Comparison of ENCODE assay signal across 8 cellular contexts in genomic region chr18:74652392-74652988, GRCh38. TPM values are rescaled to one million over a fixed set of nuclear protein-coding genes. Genes with fewer than 3 reads are reported as not detected.
DNase-seq lines count a peak whose midpoint lies in the region; ATAC-seq and TF ChIP-seq lines count a peak whose summit lies in the region.

No MANE protein-coding gene starts in this region.

- H3K27ac ChIP-seq in KMS-11, result no peak overlapping the region
- H3K27ac ChIP-seq in Peyer's patch, result no peak overlapping the region
- no peak overlapping the region for H3K27ac ChIP-seq in esophagus squamous epithelium
- H3K27ac ChIP-seq in prostate gland, result no peak overlapping the region

- H3K36me3 ChIP-seq in KMS-11 (ENCODE audit: insufficient read depth) (no peaks in the 10 kb centered on the region), Peyer's patch (no peaks in the 10 kb centered on the region), esophagus squamous epithelium (peaks cover 0 to 9% (median 0%) of the 10 kb centered on the region in 3 donors), prostate gland (no peaks in the 10 kb centered on the region)

- H3K27me3 ChIP-seq in KMS-11 (ENCODE audit: insufficient read depth, low read depth) (no peaks in the 10 kb centered on the region), Peyer's patch (no peaks in the 10 kb centered on the region), esophagus squamous epithelium (no peaks in the 10 kb centered on the region), prostate gland (replicated peaks; ENCODE audit: insufficient read depth) (no peaks in the 10 kb centered on the region)

- H3K9me3 ChIP-seq in Peyer's patch, result no peaks in the 10 kb centered on the region
- H3K9me3 ChIP-seq in esophagus squamous epithelium, result no peaks in the 10 kb centered on the region
- no peaks in the 10 kb centered on the region for H3K9me3 ChIP-seq in prostate gland

- H4K20me1 ChIP-seq in KMS-11 (ENCODE audit: insufficient read depth), result no peaks in the 10 kb centered on the region

- in situ Hi-C loops in ACHN (cut with HindIII; ENCODE audit: low pct_ligation_motif_present, low pct_unique_long_range_greater_than_20kb, low sequenced_read_pairs), result no loop called here

- H3K79me2 ChIP-seq in KMS-11 (ENCODE audit: insufficient read depth, low read depth), result no peaks in the 10 kb centered on the region

- intact Hi-C loops in esophagus squamous epithelium (cut with DNase I) (no loop called here), prostate gland (cut with DNase I) (loop anchor here (5.0 to 10.0 kb wide), 4 partner anchors 825 to 1702 kb away; no protein-coding TSS in a partner anchor)

- H2AFZ ChIP-seq in KMS-11 (ENCODE audit: low read depth), result no peak overlapping the region

- WGBS in esophagus squamous epithelium, 2 donors, result 39 to 40% methylated on average over 4 of the region's 4 CpGs
- 44% methylated on average over 4 of the region's 4 CpGs for WGBS in prostate gland

- H3K4me2 ChIP-seq in KMS-11, result no peak overlapping the region

- H3K4me3 ChIP-seq in GM12875 (ENCODE audit: low read depth, low read length), result no peak overlapping the region
- no peak overlapping the region for H3K4me3 ChIP-seq in KMS-11 (IDR thresholded peaks at IDR 0.05; ENCODE audit: insufficient read depth, low read depth, low read length)
- H3K4me3 ChIP-seq in Peyer's patch, result no peak overlapping the region
- no peak overlapping the region for H3K4me3 ChIP-seq in esophagus squamous epithelium
- no peak overlapping the region for H3K4me3 ChIP-seq in prostate gland

- no peak for TF ChIP-seq POLR2A in Peyer's patch (IDR thresholded peaks at IDR 0.05)
- TF ChIP-seq POLR2A in esophagus squamous epithelium (IDR thresholded peaks at IDR 0.05), result no peak
- TF ChIP-seq POLR2A in prostate gland (IDR thresholded peaks at IDR 0.05), result no peak

- H3K4me1 ChIP-seq in KMS-11 (ENCODE audit: low read depth, poor library complexity, severe bottlenecking), result peaks cover 14% of the 10 kb centered on the region
- no peaks in the 10 kb centered on the region for H3K4me1 ChIP-seq in Peyer's patch
- H3K4me1 ChIP-seq in esophagus squamous epithelium, result no peaks in the 10 kb centered on the region
- no peaks in the 10 kb centered on the region for H3K4me1 ChIP-seq in prostate gland (replicated peaks)

- ATAC-seq in stimulated activated naive CD8-positive, alpha-beta T cell treated with anti-CD3 and anti-CD28 coated beads, Interleukin-15, Interleukin-2, amounts not matched to agents 100 U/mL and 50 U/mL, for 24 hours, result no peak
- ATAC-seq in GM21529 (IDR thresholded peaks at IDR 0.05; ENCODE audit: unreplicated experiment), result no peak

- TF ChIP-seq CTCF in GM12875 (IDR thresholded peaks at IDR 0.05; ENCODE audit: borderline replicate concordance, insufficient read depth, low read depth, low read length) (peak; percentile 17; the same call in 1 of the 2 replicates), KMS-11 (conservative IDR thresholded peaks at IDR 0.05; ENCODE audit: low read depth, low read length) (peak; percentile 92), Peyer's patch (IDR thresholded peaks at IDR 0.05) (peak; percentile 12 to 69 (median 57)), esophagus squamous epithelium (IDR thresholded peaks at IDR 0.05) (peak in 5 of 6 experiments; percentile 26 to 61 (median 49)), prostate gland (IDR thresholded peaks at IDR 0.05) (peak in 3 of 4 experiments; percentile 49 to 62 (median 49))

- peak; percentile 36 for DNase-seq in ACHN
- no peak for DNase-seq in Peyer's patch
- DNase-seq in esophagus squamous epithelium (lab: John Stamatoyannopoulos, UW), result no peak
- no peak for DNase-seq in prostate gland (ENCODE audit: low spot score)
- no peak for DNase-seq in stimulated activated naive CD8-positive, alpha-beta T cell treated with anti-CD3 and anti-CD28 coated beads, Interleukin-15, Interleukin-2, amounts not matched to agents 100 U/mL and 50 U/mL, for 24 hours

- no peak overlapping the region for H3K9ac ChIP-seq in KMS-11

RNA-seq across cellular contexts. Expression of gene ZNF407, which starts 54.8 kb away (rescaled TPM):
- total RNA-seq in Peyer's patch (10 to 100 TPM; 24.0 to 54.5 (median 32.3) TPM), esophagus squamous epithelium (10 to 100 TPM in 2 of 4 donors, 1 to 10 TPM in 2; 6.4 to 21.2 (median 13.1) TPM), prostate gland (10 to 100 TPM; 11.7 to 22.2 TPM)

Comparison
In these comparisons a context has a peak if more than half of its experiments do, and no peak if none do; other contexts are left out.
1. CTCF ChIP-seq: peak in every context shown above with its lines; median percentile 92 in KMS-11; 57 in Peyer's patch; 49 in esophagus squamous epithelium; 49 in prostate gland; 17 in GM12875.